8 cellular contexts compared by ENCODE assay signal in genomic region chr2:50529600-50530218, GRCh38.
DNase-seq lines count a peak whose midpoint lies in the region; ATAC-seq, FAIRE-seq and TF ChIP-seq lines count a peak whose summit lies in the region.

No MANE protein-coding gene starts in this region.

- H4K20me1 ChIP-seq in keratinocyte (ENCODE audit: control insufficient read depth, extremely low read depth, insufficient read depth, low read length), result no peaks in the 10 kb centered on the region

- dilution Hi-C loops in keratinocyte (cut with MboI; ENCODE audit: extremely low pct_ligation_motif_present, low sequenced_read_pairs), result no loop called here

- H3K79me2 ChIP-seq in keratinocyte (ENCODE audit: control insufficient read depth, insufficient read depth, low read length), result no peaks in the 10 kb centered on the region

- no peak overlapping the region for H2AFZ ChIP-seq in keratinocyte (ENCODE audit: control insufficient read depth, low read length)

- H3K9me3 ChIP-seq in keratinocyte (ENCODE audit: control insufficient read depth, low read depth, low read length) (no peaks in the 10 kb centered on the region), uterus (no peaks in the 10 kb centered on the region)

- ATAC-seq in GM19035 (IDR thresholded peaks at IDR 0.05; ENCODE audit: unreplicated experiment) (peak; percentile 96), HG03108 (IDR thresholded peaks at IDR 0.05; ENCODE audit: unreplicated experiment) (peak; percentile 86)

- no peak overlapping the region for H3K4me2 ChIP-seq in keratinocyte (ENCODE audit: control insufficient read depth, extremely low read depth, insufficient read depth, low read depth, low read length)

- peaks cover 5% of the 10 kb centered on the region for H3K4me1 ChIP-seq in keratinocyte (ENCODE audit: control insufficient read depth, extremely low read depth, insufficient read depth, low read length)
- H3K4me1 ChIP-seq in uterus, result no peaks in the 10 kb centered on the region

- no peaks in the 10 kb centered on the region for H3K36me3 ChIP-seq in keratinocyte (ENCODE audit: control insufficient read depth in 2 of 2, extremely low read depth in 1 of 2, insufficient read depth in 2 of 2, low read length in 2 of 2)
- no peaks in the 10 kb centered on the region for H3K36me3 ChIP-seq in uterus

- H3K4me3 ChIP-seq in keratinocyte (ENCODE audit: control insufficient read depth in 2 of 3, extremely low read depth in 1 of 3, insufficient read depth in 2 of 3, low read depth in 1 of 3, low read length in 3 of 3), result no peak overlapping the region
- no peak overlapping the region for H3K4me3 ChIP-seq in uterus

- TF ChIP-seq CTCF in keratinocyte (optimal IDR thresholded peaks at IDR 0.05 in 1 of 3, IDR thresholded peaks at IDR 0.05 in 1 of 3, conservative IDR thresholded peaks at IDR 0.05 in 1 of 3; ENCODE audit: extremely low read depth in 1 of 3, insufficient read depth in 2 of 3, low read length in 3 of 3) (peak in 2 of 3 experiments; percentile 45 to 65), uterus (IDR thresholded peaks at IDR 0.05) (peak in 3 of 4 experiments; percentile 42 to 53 (median 50))

- DNase-seq in COR-L47 (lab: John Stamatoyannopoulos, UW), result peak; percentile 42
- peak; percentile 87 for DNase-seq in NCI-H2171 treated with DMSO at 0.1 percent for 48 hours (lab: John Stamatoyannopoulos, UW)
- DNase-seq in astrocyte of the hippocampus (ENCODE audit: low read depth, low spot score), result peak; percentile 69
- no peak for DNase-seq in keratinocyte (ENCODE audit: low read depth, low spot score)
- no peak for DNase-seq in uterus
- DNase-seq in stimulated activated CD4-positive, alpha-beta T cell treated with anti-CD3 and anti-CD28 coated beads, Interleukin-2, amount 100 ng/mL, for 24 hours, result no peak

- peak; percentile 90 for FAIRE-seq in keratinocyte (lab: Jason Lieb, UNC)

- H3K27ac ChIP-seq in keratinocyte (ENCODE audit: control insufficient read depth, insufficient read depth, low read length) (no peak overlapping the region), uterus (no peak overlapping the region)

- no peak for TF ChIP-seq POLR2A in uterus (IDR thresholded peaks at IDR 0.05)

- no peaks in the 10 kb centered on the region for H3K27me3 ChIP-seq in keratinocyte (ENCODE audit: control insufficient read depth, extremely low read depth, insufficient read depth, low read length)
- no peaks in the 10 kb centered on the region for H3K27me3 ChIP-seq in uterus

- H3K9ac ChIP-seq in keratinocyte (ENCODE audit: control insufficient read depth, extremely low read depth, insufficient read depth, low read length), result no peak overlapping the region

- intact Hi-C loops in uterus (cut with DNase I; ENCODE audit: low total_unique reads), result no loop called here

- no peaks in the 10 kb centered on the region for H3K9me1 ChIP-seq in keratinocyte (ENCODE audit: control insufficient read depth, extremely low read depth, insufficient read depth, low read length)

Comparison
In these comparisons a context has a peak if more than half of its experiments do, and no peak if none do; other contexts are left out.
1. DNase-seq: peak in COR-L47 (single experiment), NCI-H2171 treated with DMSO at 0.1 percent for 48 hours (single experiment) and astrocyte of the hippocampus (single experiment); none in keratinocyte (single experiment), uterus (0 of 2) and stimulated activated CD4-positive, alpha-beta T cell treated with anti-CD3 and anti-CD28 coated beads, Interleukin-2, amount 100 ng/mL, for 24 hours (0 of 2).